In genomic region chr7:155987681-155988080, GRCh38 we compare ENCODE assay signal across 22 cellular contexts.
DNase-seq lines count a peak whose midpoint lies in the region; ATAC-seq, FAIRE-seq and TF ChIP-seq lines count a peak whose summit lies in the region.
"Had no signal": no experiment of that assay in that cellular context is flagged by ENCODE, and none has a peak within 500 bp of the region (broad histone marks: within the 10 kb centered on the region; RNA-seq: fewer than 3 reads in every experiment).

No MANE protein-coding gene starts in this region.

- H2AK5ac ChIP-seq in neuronal stem cell (ENCODE audit: low read depth, low read length): peak overlapping the region; percentile 4

- no peaks in the 10 kb centered on the region for H3K9me3 Mint-ChIP-seq in CD8-positive, alpha-beta T cell
- H3K9me3 Mint-ChIP-seq in chondrocyte (ENCODE audit: low read depth): peaks cover 7% of the 10 kb centered on the region

- H3K27ac Mint-ChIP-seq in CD8-positive, alpha-beta T cell: peak overlapping the region; percentile 55
- H3K27ac Mint-ChIP-seq in chondrocyte (ENCODE audit: unreplicated experiment): no peak overlapping the region
- H3K27ac Mint-ChIP-seq: GM23338, IgD-negative memory B cell had no signal

- H3K18ac ChIP-seq in neuronal stem cell (ENCODE audit: low read length): no peak overlapping the region

- CTCF ChIA-PET in CD8-positive, alpha-beta T cell (lab: Charles Lee): no interaction called here

- peaks cover 16% of the 10 kb centered on the region for H3K4me1 Mint-ChIP-seq in CD8-positive, alpha-beta T cell (ENCODE audit: low read depth)
- no peaks in the 10 kb centered on the region for H3K4me1 Mint-ChIP-seq in chondrocyte (ENCODE audit: low read depth)
- H3K4me1 Mint-ChIP-seq: GM23338, IgD-negative memory B cell had no signal

- peaks cover 8% of the 10 kb centered on the region; the same call in 1 of the 2 replicates for H3K9me3 ChIP-seq in BLaER1
- H3K9me3 ChIP-seq in CD8-positive, alpha-beta T cell (ENCODE audit: low read length): no peaks in the 10 kb centered on the region
- H3K9me3 ChIP-seq in neuronal stem cell (replicated peaks in 1 of 2; ENCODE audit: control insufficient read depth in 2 of 2, insufficient read depth in 1 of 2, low read depth in 1 of 2, low read length in 2 of 2): peaks cover 0 to 5% of the 10 kb centered on the region in 2 donors
- no peaks in the 10 kb centered on the region for H3K9me3 ChIP-seq in small intestine (ENCODE audit: control insufficient read depth, low read depth)
- H3K9me3 ChIP-seq: A549, SJSA1 had no signal

- H4K91ac ChIP-seq in neuronal stem cell (ENCODE audit: low read depth, low read length, poor library complexity): no peak overlapping the region

- no peak overlapping the region for H2BK15ac ChIP-seq in neuronal stem cell (ENCODE audit: low read length)

- POLR2A ChIA-PET in CD8-positive, alpha-beta T cell (lab: Charles Lee): interaction anchor here (0.9 kb wide), 1 partner anchor 9 kb away, joined by 3 read pairs; no protein-coding TSS in a partner anchor

- no peak overlapping the region for H4K8ac ChIP-seq in neuronal stem cell (ENCODE audit: low read depth, low read length)

- no peaks in the 10 kb centered on the region for H4K20me1 ChIP-seq in BLaER1

- H3K4me2 ChIP-seq in BLaER1 (peak overlapping the region; percentile 88), neuronal stem cell (ENCODE audit: insufficient read depth, low read length, poor library complexity, severe bottlenecking) (no peak overlapping the region)
- H3K4me2 ChIP-seq: A549, GM23338, KMS-11 had no signal

- H3K4me3 ChIP-seq in BLaER1 (no peak overlapping the region), neuronal stem cell (ENCODE audit: low read length in 2 of 2) (peak overlapping the region in 1 of 2 donors; percentile 17), small intestine (ENCODE audit: low read depth in 1 of 2, low read length in 2 of 2) (no peak overlapping the region)
- H3K4me3 ChIP-seq in CD8-positive, alpha-beta T cell (ENCODE audit: low read depth, low read length): no peak overlapping the region
- H3K4me3 ChIP-seq: A549, GM12878, GM23338, SJSA1 had no signal

- no peak overlapping the region for H3K14ac ChIP-seq in neuronal stem cell (ENCODE audit: low read length)

- no peak overlapping the region for H2BK120ac ChIP-seq in neuronal stem cell (ENCODE audit: low read depth, low read length)

- H3K27me3 ChIP-seq in BLaER1 (no peaks in the 10 kb centered on the region), neuronal stem cell (ENCODE audit: control insufficient read depth in 3 of 3, insufficient read depth in 3 of 3, low read depth in 1 of 3, low read length in 3 of 3) (no peaks in the 10 kb centered on the region), small intestine (ENCODE audit: control insufficient read depth in 2 of 2, insufficient read depth in 2 of 2, low read length in 2 of 2) (no peaks in the 10 kb centered on the region)
- no peaks in the 10 kb centered on the region for H3K27me3 ChIP-seq in CD8-positive, alpha-beta T cell (ENCODE audit: insufficient read depth, low read length)
- H3K27me3 ChIP-seq: SJSA1 had no signal

- H3K36me3 Mint-ChIP-seq in CD8-positive, alpha-beta T cell: no peaks in the 10 kb centered on the region
- peaks cover 2% of the 10 kb centered on the region for H3K36me3 Mint-ChIP-seq in chondrocyte (ENCODE audit: low read depth)
- H3K36me3 Mint-ChIP-seq: IgD-negative memory B cell had no signal

- no peak overlapping the region for H3K4ac ChIP-seq in neuronal stem cell (ENCODE audit: low read length)

- peak in 1 of 7 experiments; percentile 39 for DNase-seq in CD8-positive, alpha-beta T cell
- DNase-seq in chondrocyte (ENCODE audit: low spot score) (peak; percentile 84), neuronal stem cell (ENCODE audit: low spot score) (no peak), small intestine (no peak), mucosa of gallbladder (ENCODE audit: low spot score) (no peak), AML-193 (lab: John Stamatoyannopoulos, UW) (no peak)
- DNase-seq: GDM1, MM.1S, NCI-H2029, NCI-H446, NCI-H524 treated with DMSO at 0.1 percent for 48 hours, NCI-H774 had no signal

- intact Hi-C loops in CD8-positive, alpha-beta T cell (cut with DNase I, micrococcal nuclease): no loop called here

- no peaks in the 10 kb centered on the region for H3K36me3 ChIP-seq in BLaER1
- no peaks in the 10 kb centered on the region for H3K36me3 ChIP-seq in CD8-positive, alpha-beta T cell (ENCODE audit: insufficient read depth, low read length)
- H3K36me3 ChIP-seq in neuronal stem cell (replicated peaks in 1 of 2; ENCODE audit: control insufficient read depth in 2 of 2, insufficient read depth in 2 of 2, low read length in 2 of 2): no peaks in the 10 kb centered on the region
- no peaks in the 10 kb centered on the region for H3K36me3 ChIP-seq in small intestine (ENCODE audit: control insufficient read depth in 2 of 2, insufficient read depth in 2 of 2, low read length in 2 of 2)
- H3K36me3 ChIP-seq: SJSA1 had no signal

- no peak overlapping the region for H2BK5ac ChIP-seq in neuronal stem cell (ENCODE audit: low read length)

- no peak overlapping the region for H3K4me3 Mint-ChIP-seq in CD8-positive, alpha-beta T cell
- H3K4me3 Mint-ChIP-seq in chondrocyte (ENCODE audit: unreplicated experiment): no peak overlapping the region
- H3K4me3 Mint-ChIP-seq: GM23338, IgD-negative memory B cell had no signal

- no peak for TF ChIP-seq CTCF in CD8-positive, alpha-beta T cell (IDR thresholded peaks at IDR 0.05)
- TF ChIP-seq CTCF in chondrocyte (IDR thresholded peaks at IDR 0.05): no peak

- no peak overlapping the region for H3K27ac ChIP-seq in BLaER1
- no peak overlapping the region for H3K27ac ChIP-seq in CD8-positive, alpha-beta T cell (ENCODE audit: low read depth, low read length)
- H3K27ac ChIP-seq in neuronal stem cell (replicated peaks; ENCODE audit: low read length): no peak overlapping the region
- H3K27ac ChIP-seq in small intestine (ENCODE audit: low read depth in 1 of 2, low read length in 1 of 2): no peak overlapping the region
- H3K27ac ChIP-seq: A549, KMS-11, SJSA1 had no signal

- no peak overlapping the region for H2AFZ ChIP-seq in neuronal stem cell (ENCODE audit: low read length)
- H2AFZ ChIP-seq: GM23338 had no signal

- H3K23ac ChIP-seq in neuronal stem cell (ENCODE audit: low read depth, low read length, poor library complexity): no peak overlapping the region

- no peaks in the 10 kb centered on the region for H3K27me3 Mint-ChIP-seq in CD8-positive, alpha-beta T cell (ENCODE audit: low read depth)
- H3K27me3 Mint-ChIP-seq in chondrocyte (ENCODE audit: low read depth): peaks cover 31% of the 10 kb centered on the region
- H3K27me3 Mint-ChIP-seq: IgD-negative memory B cell had no signal

- no peak for FAIRE-seq in small intestine (lab: Jason Lieb, UNC)
- FAIRE-seq: A549, GM12878, RCC 7860 had no signal

- no peak overlapping the region for H2BK12ac ChIP-seq in neuronal stem cell (ENCODE audit: low read length)

- H3K9ac ChIP-seq in BLaER1 (peak overlapping the region; percentile 36; the same call in 1 of the 2 replicates), neuronal stem cell (ENCODE audit: low read depth, low read length, poor library complexity) (no peak overlapping the region)
- H3K9ac ChIP-seq: KMS-11 had no signal

- no peak for ATAC-seq in CD8-positive, alpha-beta T cell
- ATAC-seq: A549, GM12878, GM23338, HCT116, Right ventricle myocardium inferior had no signal

- peaks cover 35% of the 10 kb centered on the region for H3K4me1 ChIP-seq in BLaER1
- H3K4me1 ChIP-seq in CD8-positive, alpha-beta T cell (ENCODE audit: insufficient read depth, low read length): peaks cover 4% of the 10 kb centered on the region
- peaks cover 0 to 3% of the 10 kb centered on the region in 2 donors for H3K4me1 ChIP-seq in neuronal stem cell (ENCODE audit: control insufficient read depth in 2 of 2, insufficient read depth in 1 of 2, low read depth in 1 of 2, low read length in 2 of 2)
- no peaks in the 10 kb centered on the region for H3K4me1 ChIP-seq in small intestine (ENCODE audit: control insufficient read depth in 2 of 2, insufficient read depth in 1 of 2, low read depth in 1 of 2, low read length in 1 of 2)
- H3K4me1 ChIP-seq: A549, SJSA1 had no signal

- WGBS in neuronal stem cell (ENCODE audit: extremely low coverage in 2 of 2, insufficient read length in 2 of 2, insufficient replicate concordance in 1 of 2), 2 donors: no CpG with 5 or more reads among the region's 4 CpGs
- 80 to 91% (median 85%) methylated on average over 4 of the region's 4 CpGs for WGBS in small intestine, 3 donors

- no peaks in the 10 kb centered on the region for H3K79me1 ChIP-seq in neuronal stem cell (ENCODE audit: low read depth, low read length)
